ENCODE assay signal across 14 cellular contexts in the genomic region with DNA sequence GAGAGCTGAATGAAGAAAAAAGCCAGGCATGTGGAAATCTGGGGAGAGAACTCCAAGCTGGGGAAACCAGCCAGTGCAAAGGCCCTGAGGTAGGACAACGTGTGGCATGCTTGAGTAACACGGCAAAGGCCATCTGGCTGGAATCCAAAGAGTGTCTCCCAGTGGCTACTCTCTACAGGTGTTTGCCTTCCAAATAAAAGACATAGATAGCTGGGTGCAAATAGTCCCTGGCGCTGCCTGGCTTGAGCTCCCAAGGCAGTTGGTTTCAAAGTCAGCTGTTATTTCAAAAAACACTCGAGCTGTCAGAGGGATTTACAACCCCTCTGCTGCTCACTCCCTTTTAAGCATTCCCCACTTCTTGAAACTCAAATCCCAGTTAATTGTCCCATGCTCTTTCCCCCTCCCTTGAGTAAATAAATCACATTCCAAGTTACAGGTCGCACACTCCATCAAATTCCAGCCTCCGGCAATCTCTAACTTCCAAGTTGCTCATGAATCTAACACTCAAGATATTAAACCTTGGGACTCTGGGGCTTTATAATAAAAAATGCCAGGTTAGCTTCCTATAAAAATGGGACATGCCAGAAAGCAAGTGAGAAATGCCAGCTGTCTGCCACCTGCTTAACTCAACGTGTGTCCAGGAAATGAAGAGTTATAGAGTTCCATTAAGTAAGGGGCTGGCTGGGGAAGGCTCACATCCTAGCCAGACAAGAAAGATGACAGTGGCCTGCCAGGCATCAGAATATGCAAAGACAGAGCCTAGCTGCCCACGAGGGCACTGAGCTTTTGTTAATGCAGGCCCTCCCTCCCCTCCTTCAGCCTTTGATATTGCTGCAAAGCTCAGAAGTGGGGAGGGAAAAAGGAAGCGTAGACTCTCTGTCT.
DNase-seq lines count a peak whose midpoint lies in the region; ATAC-seq and TF ChIP-seq lines count a peak whose summit lies in the region.
"Had no signal": no experiment of that assay in that cellular context is flagged by ENCODE, and none has a peak within 500 bp of the region (broad histone marks: within the 10 kb centered on the region; RNA-seq: fewer than 3 reads in every experiment).

No MANE protein-coding gene starts in this region.

- no peak for TF ChIP-seq CTCF in breast epithelium (IDR thresholded peaks at IDR 0.05)
- TF ChIP-seq CTCF in hepatocyte (IDR thresholded peaks at IDR 0.05; ENCODE audit: poor library complexity) = no peak
- no peak for TF ChIP-seq CTCF in tibial nerve (IDR thresholded peaks at IDR 0.05)
- no peak for TF ChIP-seq CTCF in GM10248 (IDR thresholded peaks at IDR 0.05; ENCODE audit: control extremely low read depth, extremely low read depth, low read depth, missing control alignments)

- H3K36me3 ChIP-seq in breast epithelium (no peaks in the 10 kb centered on the region), hepatocyte (replicated peaks; ENCODE audit: insufficient read depth, low read depth) (no peaks in the 10 kb centered on the region), tibial nerve (no peaks in the 10 kb centered on the region)
- H3K36me3 ChIP-seq: upper lobe of left lung had no signal

- intact Hi-C loops in breast epithelium (cut with DNase I; ENCODE audit: low total_unique reads) = no loop called here

- H3K27ac ChIP-seq in breast epithelium (no peak overlapping the region), hepatocyte (no peak overlapping the region), tibial nerve (no peak overlapping the region)
- H3K27ac ChIP-seq: RWPE1, upper lobe of left lung had no signal

- no peaks in the 10 kb centered on the region for H4K20me1 ChIP-seq in hepatocyte (ENCODE audit: insufficient read depth, poor library complexity, severe bottlenecking)

- no peaks in the 10 kb centered on the region for H3K27me3 ChIP-seq in breast epithelium
- peaks cover 6% of the 10 kb centered on the region for H3K27me3 ChIP-seq in hepatocyte
- no peaks in the 10 kb centered on the region for H3K27me3 ChIP-seq in tibial nerve
- H3K27me3 ChIP-seq: upper lobe of left lung had no signal

- DNase-seq in T47D (ENCODE audit: low read depth in 1 of 2, low spot score in 1 of 2) (peak; percentile 31 to 92), breast epithelium (ENCODE audit: low spot score in 2 of 2) (no peak), NCI-H345 (lab: John Stamatoyannopoulos, UW) (peak; percentile 73), hepatocyte (ENCODE audit: low spot score) (peak; percentile 51), NCI-H1436 (lab: John Stamatoyannopoulos, UW) (no peak), tibial nerve (ENCODE audit: low spot score in 2 of 2) (no peak), GM10248 (ENCODE audit: extremely low spot score) (no peak)
- DNase-seq: activated naive CD8-positive, alpha-beta T cell treated with anti-CD3 and anti-CD28 coated beads for 36 hours; GOT3; hippocampal formation; T1000 had no signal

- 18% methylated on average over 9 of the region's 9 CpGs for WGBS in hepatocyte (ENCODE audit: low lambda C conversion rate, missing lambda C conversion rate)
- WGBS in tibial nerve, 2 donors = 36 to 38% methylated on average over 9 of the region's 9 CpGs

- H3K4me3 ChIP-seq in breast epithelium = no peak overlapping the region
- no peak overlapping the region for H3K4me3 ChIP-seq in hepatocyte
- H3K4me3 ChIP-seq in tibial nerve = no peak overlapping the region
- H3K4me3 ChIP-seq: upper lobe of left lung had no signal

- H3K4me2 ChIP-seq in hepatocyte = no peak overlapping the region

- CTCF ChIA-PET in GM10248 (lab: Yijun Ruan, JAX) = no interaction called here

- TF ChIP-seq EP300 in tibial nerve (IDR thresholded peaks at IDR 0.05) = no peak

- H3K9me2 ChIP-seq in hepatocyte (replicated peaks; ENCODE audit: insufficient read depth) = no peaks in the 10 kb centered on the region

- POLR2A ChIA-PET in GM10248 (lab: Yijun Ruan, JAX) = no interaction called here

- H2AFZ ChIP-seq in hepatocyte = no peak overlapping the region

- no peaks in the 10 kb centered on the region for H3K79me2 ChIP-seq in hepatocyte

- no peak for ATAC-seq in HG03045 (IDR thresholded peaks at IDR 0.05; ENCODE audit: unreplicated experiment)

- TF ChIP-seq POLR2A in breast epithelium (IDR thresholded peaks at IDR 0.05) (no peak), tibial nerve (IDR thresholded peaks at IDR 0.05) (no peak)

- H3K4me1 ChIP-seq in breast epithelium (no peaks in the 10 kb centered on the region), hepatocyte (ENCODE audit: insufficient read depth) (peaks cover 4% of the 10 kb centered on the region), tibial nerve (no peaks in the 10 kb centered on the region)

- no peaks in the 10 kb centered on the region for H3K9me3 ChIP-seq in breast epithelium
- no peaks in the 10 kb centered on the region for H3K9me3 ChIP-seq in hepatocyte (ENCODE audit: low read depth)
- peaks cover 0 to 7% (median 0%) of the 10 kb centered on the region in 4 donors for H3K9me3 ChIP-seq in tibial nerve
- H3K9me3 ChIP-seq: upper lobe of left lung had no signal

- in situ Hi-C loops in T47D (cut with HindIII; ENCODE audit: low pct_unique_long_range_greater_than_20kb, low sequenced_read_pairs) = no loop called here

Comparison
In these comparisons a context has a peak if more than half of its experiments do, and no peak if none do; other contexts are left out.
1. DNase-seq: peak in T47D (2 of 2), NCI-H345 (single experiment) and hepatocyte (single experiment); none in breast epithelium (0 of 2), NCI-H1436 (single experiment), tibial nerve (0 of 2) and GM10248 (single experiment).